19 cellular contexts compared by ENCODE assay signal in genomic region chr2:238422285-238422684, GRCh38. TPM values are rescaled to one million over a fixed set of nuclear protein-coding genes. Genes with fewer than 3 reads are reported as not detected.
DNase-seq lines count a peak whose midpoint lies in the region; ATAC-seq and TF ChIP-seq lines count a peak whose summit lies in the region.
"Had no signal": no experiment of that assay in that cellular context is flagged by ENCODE, and none has a peak within 500 bp of the region (broad histone marks: within the 10 kb centered on the region; RNA-seq: fewer than 3 reads in every experiment).

No MANE protein-coding gene starts in this region.

- peak overlapping the region; percentile 48 for H3K4me3 Mint-ChIP-seq in CD4-positive, alpha-beta T cell
- H3K4me3 Mint-ChIP-seq in endodermal cell, result no peak overlapping the region

- no peaks in the 10 kb centered on the region for H3K9me3 Mint-ChIP-seq in CD4-positive, alpha-beta T cell
- no peaks in the 10 kb centered on the region for H3K9me3 Mint-ChIP-seq in endodermal cell

- WGBS in endodermal cell (ENCODE audit: insufficient coverage in 1 of 2, insufficient read length in 1 of 2), 2 experiments, result 94 to 95% methylated on average over 7 to 10 of the region's 10 CpGs

- no peak overlapping the region for H3K4me2 ChIP-seq in osteoblast (ENCODE audit: insufficient read depth, low read length)
- H3K4me2 ChIP-seq: A549; BLaER1 treated with 17β-estradiol and CSF1 and Interleukin-3, amounts not matched to agents 10 nM and 100 nM had no signal

- no peak overlapping the region for H3K27ac ChIP-seq in CD4-positive, alpha-beta T cell (ENCODE audit: low read depth, low read length)
- H3K27ac ChIP-seq in endodermal cell (ENCODE audit: low read depth, low read length), result no peak overlapping the region
- peak overlapping the region; percentile 100 for H3K27ac ChIP-seq in osteoblast (ENCODE audit: low read depth, low read length)
- H3K27ac ChIP-seq: A549; BLaER1 treated with 17β-estradiol and CSF1 and Interleukin-3, amounts not matched to agents 10 nM and 100 nM; Peyer's patch had no signal

- H3K4me1 Mint-ChIP-seq in CD4-positive, alpha-beta T cell (ENCODE audit: low read depth), result peaks cover 13% of the 10 kb centered on the region
- H3K4me1 Mint-ChIP-seq in endodermal cell, result peaks cover 18% of the 10 kb centered on the region

- H3K4me1 ChIP-seq in endodermal cell (ENCODE audit: control insufficient read depth, insufficient read depth, low read length) (no peaks in the 10 kb centered on the region), osteoblast (ENCODE audit: insufficient read depth, low read length) (peaks cover 57% of the 10 kb centered on the region)

- H2AFZ ChIP-seq in osteoblast (ENCODE audit: low read length), result no peak overlapping the region

- no peak for TF ChIP-seq CTCF in CD4-positive, alpha-beta T cell (IDR thresholded peaks at IDR 0.05)
- TF ChIP-seq CTCF in endodermal cell (conservative IDR thresholded peaks at IDR 0.05), result no peak
- TF ChIP-seq CTCF in osteoblast (IDR thresholded peaks at IDR 0.05; ENCODE audit: extremely low read depth, low read depth, low read length), result no peak

- H3K9me3 ChIP-seq in CD4-positive, alpha-beta T cell (ENCODE audit: control insufficient read depth, low read length), result no peaks in the 10 kb centered on the region
- H3K9me3 ChIP-seq in endodermal cell (ENCODE audit: control insufficient read depth, low read length) (no peaks in the 10 kb centered on the region), osteoblast (ENCODE audit: low read depth, low read length) (no peaks in the 10 kb centered on the region)
- H3K9me3 ChIP-seq: A549, Peyer's patch had no signal

- H4K20me1 ChIP-seq in osteoblast (ENCODE audit: insufficient read depth, low read length), result no peaks in the 10 kb centered on the region
- H4K20me1 ChIP-seq: BLaER1 treated with 17β-estradiol and CSF1 and Interleukin-3, amounts not matched to agents 10 nM and 100 nM had no signal

- POLR2A ChIA-PET in CD4-positive, alpha-beta T cell (lab: Charles Lee), result no interaction called here

- H3K27me3 Mint-ChIP-seq in CD4-positive, alpha-beta T cell, result no peaks in the 10 kb centered on the region
- H3K27me3 Mint-ChIP-seq in endodermal cell (ENCODE audit: insufficient read depth), result no peaks in the 10 kb centered on the region

- CTCF ChIA-PET in CD4-positive, alpha-beta T cell (lab: Charles Lee), result no interaction called here

- H3K4me3 ChIP-seq in endodermal cell (ENCODE audit: low read length) (no peak overlapping the region), osteoblast (ENCODE audit: insufficient read depth, low read length) (no peak overlapping the region)
- H3K4me3 ChIP-seq: A549; BLaER1 treated with 17β-estradiol and CSF1 and Interleukin-3, amounts not matched to agents 10 nM and 100 nM; Peyer's patch had no signal

- H3K27me3 ChIP-seq in CD4-positive, alpha-beta T cell (ENCODE audit: control insufficient read depth, insufficient read depth, low read length), result no peaks in the 10 kb centered on the region
- H3K27me3 ChIP-seq in endodermal cell (ENCODE audit: control insufficient read depth, insufficient read depth, low read length, poor library complexity, severe bottlenecking), result no peaks in the 10 kb centered on the region
- no peaks in the 10 kb centered on the region for H3K27me3 ChIP-seq in osteoblast (ENCODE audit: insufficient read depth, low read length)
- H3K27me3 ChIP-seq: BLaER1 treated with 17β-estradiol and CSF1 and Interleukin-3, amounts not matched to agents 10 nM and 100 nM; Peyer's patch had no signal

- no peak for DNase-seq in CD4-positive, alpha-beta T cell
- DNase-seq in OCI-M1 (lab: John Stamatoyannopoulos, UW) (peak; percentile 79), endodermal cell (no peak), osteoblast (ENCODE audit: insufficient read length, low spot score, missing footprints) (peak; percentile 11), middle frontal gyrus (ENCODE audit: extremely low spot score, low spot score) (no peak), dermis blood vessel endothelial cell (no peak)
- DNase-seq in effector CD8-positive, alpha-beta T cell (lab: John Stamatoyannopoulos, UW), result no peak
- DNase-seq: IMR-90, Kasumi-1, MM.1S, NCI-H1092 treated with DMSO at 0.1 percent for 48 hours, NCI-H1694, NCI-H2107, NCI-H2227 treated with DMSO at 0.1 percent for 48 hours, NCI-H524 treated with DMSO at 0.1 percent for 48 hours, Peyer's patch, SHP77 had no signal

- no peak for ATAC-seq in CD4-positive, alpha-beta T cell (ENCODE audit: poor library complexity)
- ATAC-seq: A549 had no signal

- no peak overlapping the region for H3K9ac ChIP-seq in endodermal cell (ENCODE audit: extremely low read depth, low read length, poor library complexity, severe bottlenecking)
- H3K9ac ChIP-seq: BLaER1 treated with 17β-estradiol and CSF1 and Interleukin-3, amounts not matched to agents 10 nM and 100 nM had no signal

- no peak overlapping the region for H3K27ac Mint-ChIP-seq in CD4-positive, alpha-beta T cell
- peak overlapping the region; percentile 58 for H3K27ac Mint-ChIP-seq in endodermal cell

- peaks cover 7% of the 10 kb centered on the region for H3K79me2 ChIP-seq in osteoblast (ENCODE audit: insufficient read depth, low read length)

- H3K36me3 Mint-ChIP-seq in CD4-positive, alpha-beta T cell (ENCODE audit: low read depth), result peaks cover 3% of the 10 kb centered on the region
- H3K36me3 Mint-ChIP-seq in endodermal cell (ENCODE audit: low read depth), result no peaks in the 10 kb centered on the region

- H3K36me3 ChIP-seq in endodermal cell (ENCODE audit: control insufficient read depth, insufficient read depth, low read length) (no peaks in the 10 kb centered on the region), osteoblast (ENCODE audit: insufficient read depth, low read length) (no peaks in the 10 kb centered on the region)
- H3K36me3 ChIP-seq: BLaER1 treated with 17β-estradiol and CSF1 and Interleukin-3, amounts not matched to agents 10 nM and 100 nM; Peyer's patch had no signal

- intact Hi-C loops in CD4-positive, alpha-beta T cell (cut with DNase I, micrococcal nuclease), result loop anchor here in 1 of 2 experiments (10.0 kb wide), 2 partner anchors 217 to 1713 kb away; partner anchors contain the start of genes COPS9 and ILKAP

RNA-seq across cellular contexts. Expression of gene ASB1, which starts 4.4 kb away (rescaled TPM):
- total RNA-seq in CD4-positive, alpha-beta T cell, result 10 to 100 TPM; 14.3 to 19.6 TPM
- total RNA-seq in endodermal cell (10 to 100 TPM; 39.0 to 39.6 TPM), osteoblast (26.5 and 27.9 TPM in 2 replicates), dermis blood vessel endothelial cell (8.5 and 24.3 TPM in 2 replicates)
- polyA plus RNA-seq in endodermal cell (2013, experiment 1 of 2), result 23.2 TPM
- 22.2 TPM for polyA plus RNA-seq in endodermal cell (2013, experiment 2 of 2)

Comparison
In these comparisons a context has a peak if more than half of its experiments do, and no peak if none do; other contexts are left out.
1. DNase-seq: peak in OCI-M1 (single experiment) and osteoblast (single experiment); none in CD4-positive, alpha-beta T cell (0 of 10), endodermal cell (single experiment), middle frontal gyrus (single experiment), dermis blood vessel endothelial cell (single experiment) and effector CD8-positive, alpha-beta T cell (single experiment).